37 cellular contexts compared by ENCODE assay signal in genomic region chr2:4039999-4040398, GRCh38.
"Had no signal": no experiment of that assay in that cellular context is flagged by ENCODE, and none has a peak within 500 bp of the region (broad histone marks: within the 10 kb centered on the region; RNA-seq: fewer than 3 reads in every experiment).

No MANE protein-coding gene starts in this region.

- H3K27ac Mint-ChIP-seq: activated CD4-positive, alpha-beta memory T cell treated with anti-CD3 and anti-CD28 coated beads, Interleukin-2, amount 10 ng/mL, durations not matched to agents 7 days and 5 days; activated CD4-positive, alpha-beta T cell treated with anti-CD3 and anti-CD28 coated beads for 36 hours; activated CD4-positive, alpha-beta T cell treated with anti-CD3 and anti-CD28 coated beads, Interleukin-2, amount 10 ng/mL, durations not matched to agents 7 days and 5 days; activated CD8-positive, alpha-beta memory T cell treated with anti-CD3 and anti-CD28 coated beads, Interleukin-2, amount 10 ng/mL, durations not matched to agents 7 days and 5 days; activated CD8-positive, alpha-beta T cell treated with anti-CD3 and anti-CD28 coated beads, Interleukin-2, amount 10 ng/mL, durations not matched to agents 7 days and 5 days; activated naive CD4-positive, alpha-beta T cell treated with anti-CD3 and anti-CD28 coated beads, Interleukin-2, amount 10 ng/mL, durations not matched to agents 7 days and 5 days; activated naive CD4-positive, alpha-beta T cell treated with anti-CD3 and anti-CD28 coated beads, Interleukin-2, amount 50 U/mL, for 24 hours; activated naive CD8-positive, alpha-beta T cell; activated naive CD8-positive, alpha-beta T cell treated with anti-CD3 and anti-CD28 coated beads, Interleukin-2, amount 10 ng/mL, durations not matched to agents 7 days and 5 days; activated naive CD8-positive, alpha-beta T cell treated with anti-CD3 and anti-CD28 coated beads, Interleukin-2, amount 50 U/mL, for 24 hours; activated T-cell treated with anti-CD3 and anti-CD28 coated beads, Interleukin-2, amount 50 U/mL, for 24 hours; activated T-helper 2 cell treated with anti-CD3 and anti-CD28 coated beads, Interferon-gamma antibody, Interleukin-2, Interleukin-4, amounts not matched to agents 10 μg/mL and 5 μg/mL and 100 μg/mL, durations not matched to agents 14 hours and 24 hours and 36 hours; T-helper 1 cell treated with Interleukin-12 subunit alpha and Interleukin-12 subunit beta and Interleukin-4 antibody, amounts not matched to agents 30 μg/mL and 1 μg/mL, for 36 hours; T-helper 2 cell treated with Interferon-gamma antibody and Interleukin-4, amounts not matched to agents 5 μg/mL and 100 μg/mL, for 36 hours; WTC11 had no signal

- DNase-seq: activated CD4-positive, alpha-beta memory T cell treated with anti-CD3 and anti-CD28 coated beads, Interleukin-2, amount 10 ng/mL, durations not matched to agents 7 days and 5 days; activated CD4-positive, alpha-beta T cell treated with anti-CD3 and anti-CD28 coated beads for 1 hour; activated CD4-positive, alpha-beta T cell treated with anti-CD3 and anti-CD28 coated beads for 36 hours; activated CD4-positive, alpha-beta T cell treated with anti-CD3 and anti-CD28 coated beads for 48 hours; activated CD4-positive, alpha-beta T cell treated with anti-CD3 and anti-CD28 coated beads, Interleukin-2, amount 10 ng/mL, durations not matched to agents 7 days and 5 days; activated CD4-positive, alpha-beta T cell treated with anti-CD3 and anti-CD28 coated beads, Interleukin-2, amount 50 U/mL, for 48 hours; activated CD4-positive, CD25-positive, alpha-beta regulatory T cell; activated CD8-positive, alpha-beta memory T cell treated with anti-CD3 and anti-CD28 coated beads for 24 hours; activated CD8-positive, alpha-beta memory T cell treated with anti-CD3 and anti-CD28 coated beads, Interleukin-2, amount 10 ng/mL, durations not matched to agents 7 days and 5 days; activated CD8-positive, alpha-beta memory T cell treated with anti-CD3 and anti-CD28 coated beads, Interleukin-2, amount 50 U/mL, for 48 hours; activated CD8-positive, alpha-beta T cell treated with anti-CD3 and anti-CD28 coated beads, Interleukin-2, amount 10 ng/mL, durations not matched to agents 7 days and 5 days; activated effector memory CD4-positive, alpha-beta T cell treated with Interleukin-2 at 50 U/mL for 16 hours; activated gamma-delta T cell; activated naive CD4-positive, alpha-beta T cell treated with anti-CD3 and anti-CD28 coated beads, Interleukin-2, amount 10 ng/mL, durations not matched to agents 7 days and 5 days; activated naive CD4-positive, alpha-beta T cell treated with Interleukin-2 at 50 U/mL for 16 hours; activated naive CD8-positive, alpha-beta T cell treated with anti-CD3 and anti-CD28 coated beads, Interleukin-2, amount 10 ng/mL, durations not matched to agents 7 days and 5 days; activated naive CD8-positive, alpha-beta T cell treated with anti-CD3 and anti-CD28 coated beads, Interleukin-2, amount 50 U/mL, for 24 hours; activated T-cell treated with anti-CD3 and anti-CD28 coated beads, Interleukin-2, amount 50 U/mL, for 24 hours; activated T-cell treated with anti-CD3 and anti-CD28 coated beads, Interleukin-2, amount 50 U/mL, for 48 hours; amygdala; anterior cingulate cortex; caudate nucleus; cerebellar nuclear complex; T-helper 1 cell; T-helper 2 cell; T-helper 9 cell; WERI-Rb-1 had no signal

- H3K27me3 ChIP-seq: ascending aorta, cardiac muscle cell had no signal

- H3K9me3 Mint-ChIP-seq: T-helper 2 cell treated with Interferon-gamma antibody and Interleukin-4, amounts not matched to agents 5 μg/mL and 100 μg/mL, for 36 hours had no signal

- H3K4me1 Mint-ChIP-seq: activated CD4-positive, alpha-beta memory T cell treated with anti-CD3 and anti-CD28 coated beads, Interleukin-2, amount 10 ng/mL, durations not matched to agents 7 days and 5 days; activated CD4-positive, alpha-beta T cell treated with anti-CD3 and anti-CD28 coated beads for 36 hours; activated CD4-positive, alpha-beta T cell treated with anti-CD3 and anti-CD28 coated beads, Interleukin-2, amount 10 ng/mL, durations not matched to agents 7 days and 5 days; activated CD8-positive, alpha-beta memory T cell treated with anti-CD3 and anti-CD28 coated beads, Interleukin-2, amount 10 ng/mL, durations not matched to agents 7 days and 5 days; activated naive CD4-positive, alpha-beta T cell treated with anti-CD3 and anti-CD28 coated beads, Interleukin-2, amount 10 ng/mL, durations not matched to agents 7 days and 5 days; activated naive CD4-positive, alpha-beta T cell treated with anti-CD3 and anti-CD28 coated beads, Interleukin-2, amount 50 U/mL, for 24 hours; activated naive CD8-positive, alpha-beta T cell treated with anti-CD3 and anti-CD28 coated beads, Interleukin-2, amount 10 ng/mL, durations not matched to agents 7 days and 5 days; activated naive CD8-positive, alpha-beta T cell treated with anti-CD3 and anti-CD28 coated beads, Interleukin-2, amount 50 U/mL, for 24 hours; central memory CD8-positive, alpha-beta T cell; WTC11 had no signal

- H3K4me1 ChIP-seq: ascending aorta had no signal

- H3K4me3 Mint-ChIP-seq: activated CD4-positive, alpha-beta memory T cell treated with anti-CD3 and anti-CD28 coated beads, Interleukin-2, amount 10 ng/mL, durations not matched to agents 7 days and 5 days; activated CD4-positive, alpha-beta T cell treated with anti-CD3 and anti-CD28 coated beads for 36 hours; activated CD4-positive, alpha-beta T cell treated with anti-CD3 and anti-CD28 coated beads, Interleukin-2, amount 10 ng/mL, durations not matched to agents 7 days and 5 days; activated CD8-positive, alpha-beta memory T cell treated with anti-CD3 and anti-CD28 coated beads, Interleukin-2, amount 10 ng/mL, durations not matched to agents 7 days and 5 days; activated CD8-positive, alpha-beta T cell treated with anti-CD3 and anti-CD28 coated beads, Interleukin-2, amount 10 ng/mL, durations not matched to agents 7 days and 5 days; activated naive CD4-positive, alpha-beta T cell treated with anti-CD3 and anti-CD28 coated beads, Interleukin-2, amount 10 ng/mL, durations not matched to agents 7 days and 5 days; activated naive CD4-positive, alpha-beta T cell treated with anti-CD3 and anti-CD28 coated beads, Interleukin-2, amount 50 U/mL, for 24 hours; activated naive CD8-positive, alpha-beta T cell; activated naive CD8-positive, alpha-beta T cell treated with anti-CD3 and anti-CD28 coated beads, Interleukin-2, amount 10 ng/mL, durations not matched to agents 7 days and 5 days; activated naive CD8-positive, alpha-beta T cell treated with anti-CD3 and anti-CD28 coated beads, Interleukin-2, amount 50 U/mL, for 24 hours; activated T-cell treated with anti-CD3 and anti-CD28 coated beads, Interleukin-2, amount 50 U/mL, for 24 hours; central memory CD8-positive, alpha-beta T cell; T-helper 1 cell treated with Interleukin-12 subunit alpha and Interleukin-12 subunit beta and Interleukin-4 antibody, amounts not matched to agents 30 μg/mL and 1 μg/mL, for 36 hours; T-helper 2 cell treated with Interferon-gamma antibody and Interleukin-4, amounts not matched to agents 5 μg/mL and 100 μg/mL, for 36 hours; WTC11 had no signal

- H3K4me3 ChIP-seq: ascending aorta, cardiac muscle cell had no signal

- H3K9me3 ChIP-seq: ascending aorta had no signal

- H3K36me3 ChIP-seq: ascending aorta, cardiac muscle cell, WERI-Rb-1 had no signal

- H3K36me3 Mint-ChIP-seq: activated naive CD4-positive, alpha-beta T cell treated with anti-CD3 and anti-CD28 coated beads, Interleukin-2, amount 10 ng/mL, durations not matched to agents 7 days and 5 days; activated naive CD4-positive, alpha-beta T cell treated with anti-CD3 and anti-CD28 coated beads, Interleukin-2, amount 50 U/mL, for 24 hours; activated naive CD8-positive, alpha-beta T cell; activated naive CD8-positive, alpha-beta T cell treated with anti-CD3 and anti-CD28 coated beads, Interleukin-2, amount 10 ng/mL, durations not matched to agents 7 days and 5 days; brain had no signal

- H3K27ac ChIP-seq: ascending aorta, cardiac muscle cell, WERI-Rb-1 had no signal

- H3K27me3 Mint-ChIP-seq: activated CD4-positive, alpha-beta memory T cell treated with anti-CD3 and anti-CD28 coated beads, Interleukin-2, amount 10 ng/mL, durations not matched to agents 7 days and 5 days; activated CD4-positive, alpha-beta T cell treated with anti-CD3 and anti-CD28 coated beads for 36 hours; activated CD4-positive, alpha-beta T cell treated with anti-CD3 and anti-CD28 coated beads, Interleukin-2, amount 10 ng/mL, durations not matched to agents 7 days and 5 days; activated CD8-positive, alpha-beta memory T cell treated with anti-CD3 and anti-CD28 coated beads, Interleukin-2, amount 10 ng/mL, durations not matched to agents 7 days and 5 days; activated naive CD4-positive, alpha-beta T cell treated with anti-CD3 and anti-CD28 coated beads, Interleukin-2, amount 10 ng/mL, durations not matched to agents 7 days and 5 days; activated naive CD8-positive, alpha-beta T cell; activated naive CD8-positive, alpha-beta T cell treated with anti-CD3 and anti-CD28 coated beads, Interleukin-2, amount 10 ng/mL, durations not matched to agents 7 days and 5 days; activated naive CD8-positive, alpha-beta T cell treated with anti-CD3 and anti-CD28 coated beads, Interleukin-2, amount 50 U/mL, for 24 hours; activated T-cell treated with anti-CD3 and anti-CD28 coated beads, Interleukin-2, amount 50 U/mL, for 24 hours; central memory CD8-positive, alpha-beta T cell had no signal
